ENCODE assay signal across 1 cellular context in the genomic region with DNA sequence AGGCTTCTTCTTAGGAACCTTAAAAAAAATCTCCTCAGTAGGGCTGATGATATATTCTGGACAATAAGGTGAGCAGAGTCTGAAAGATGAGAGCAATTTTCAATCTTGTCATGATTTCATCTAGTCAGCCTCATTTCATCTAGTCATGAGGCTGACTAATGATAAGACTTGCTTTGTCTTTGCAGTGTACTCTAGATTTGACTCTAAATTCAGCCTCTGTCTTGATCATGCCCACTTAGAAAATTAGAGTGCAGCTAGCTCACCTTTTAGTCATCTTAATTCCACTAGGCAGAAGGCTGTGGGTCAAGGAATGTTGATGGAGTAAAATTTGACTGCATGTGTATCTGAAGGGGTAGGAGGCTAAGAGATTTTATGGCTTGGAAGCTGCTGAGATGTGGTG.
TF ChIP-seq lines count a peak whose summit lies in the region.

No MANE protein-coding gene starts in this region.

TF ChIP-seq in HepG2, 621 proteins besides CTCF, POLR2A, EP300 and RAD21:
- no peak for TF ChIP-seq RORA (CRISPR knock-in tag; IDR thresholded peaks at IDR 0.05)
- TF ChIP-seq NR0B2 (CRISPR knock-in tag; IDR thresholded peaks at IDR 0.05), result no peak
- TF ChIP-seq MED13 (CRISPR knock-in tag; IDR thresholded peaks at IDR 0.05), result no peak
- no peak for TF ChIP-seq MAFG (CRISPR knock-in tag; IDR thresholded peaks at IDR 0.05)
- TF ChIP-seq ZNF468 (CRISPR knock-in tag; IDR thresholded peaks at IDR 0.05), result no peak
